19 cellular contexts compared by ENCODE assay signal in the genomic region with DNA sequence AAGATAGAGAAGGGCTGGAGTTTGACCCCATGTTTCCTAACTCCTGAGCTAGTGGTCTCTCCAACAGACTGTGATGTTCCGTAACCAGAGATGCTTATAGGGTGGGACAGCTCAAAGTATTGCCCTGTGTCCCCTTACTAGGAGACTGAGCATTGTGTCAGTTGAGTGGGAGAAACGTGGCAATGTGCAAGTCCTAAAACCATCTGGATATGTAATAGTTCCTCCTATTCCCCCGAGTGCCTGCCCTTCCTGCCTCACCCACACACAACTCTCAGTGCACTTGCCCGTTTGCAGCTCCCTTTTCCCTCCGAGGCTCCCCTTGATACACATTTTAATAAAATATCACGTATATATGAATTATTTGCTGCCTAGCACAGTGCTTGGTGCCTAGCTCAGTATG. TPM values are rescaled to one million over a fixed set of nuclear protein-coding genes. Genes with fewer than 3 reads are reported as not detected.
DNase-seq lines count a peak whose midpoint lies in the region; ATAC-seq and TF ChIP-seq lines count a peak whose summit lies in the region.
"Had no signal": no experiment of that assay in that cellular context is flagged by ENCODE, and none has a peak within 500 bp of the region (broad histone marks: within the 10 kb centered on the region; RNA-seq: fewer than 3 reads in every experiment).

No MANE protein-coding gene starts in this region.

- H3K27ac Mint-ChIP-seq in activated T-helper 2 cell treated with anti-CD3 and anti-CD28 coated beads, Interferon-gamma antibody, Interleukin-2, Interleukin-4, amounts not matched to agents 10 μg/mL and 5 μg/mL and 100 μg/mL, durations not matched to agents 14 hours and 24 hours and 36 hours, result peak overlapping the region; percentile 96
- H3K27ac Mint-ChIP-seq in natural killer cell, result peak overlapping the region; percentile 100
- H3K27ac Mint-ChIP-seq: WTC11 had no signal

- intact Hi-C loops in activated T-helper 2 cell treated with anti-CD3 and anti-CD28 coated beads, Interferon-gamma antibody, Interleukin-2, Interleukin-4, amounts not matched to agents 10 μg/mL and 5 μg/mL and 100 μg/mL, durations not matched to agents 14 hours and 24 hours and 36 hours (cut with micrococcal nuclease), result no loop called here
- intact Hi-C loops in natural killer cell (cut with micrococcal nuclease), result no loop called here

- no peak for TF ChIP-seq CTCF in natural killer cell (IDR thresholded peaks at IDR 0.05)

- peaks cover 25% of the 10 kb centered on the region for H3K36me3 Mint-ChIP-seq in activated T-cell treated with anti-CD3 and anti-CD28 coated beads, Interleukin-2, amount 50 U/mL, for 4 hours (ENCODE audit: insufficient read depth)
- H3K36me3 Mint-ChIP-seq in activated T-helper 2 cell treated with anti-CD3 and anti-CD28 coated beads, Interferon-gamma antibody, Interleukin-2, Interleukin-4, amounts not matched to agents 10 μg/mL and 5 μg/mL and 100 μg/mL, durations not matched to agents 14 hours and 24 hours and 36 hours (ENCODE audit: low read depth), result peaks cover 44% of the 10 kb centered on the region
- H3K36me3 Mint-ChIP-seq in natural killer cell, result peaks cover 23% of the 10 kb centered on the region

- peak overlapping the region; percentile 99 for H3K4me3 Mint-ChIP-seq in activated T-cell treated with anti-CD3 and anti-CD28 coated beads, Interleukin-2, amount 50 U/mL, for 4 hours
- peak overlapping the region; percentile 74 for H3K4me3 Mint-ChIP-seq in activated T-helper 2 cell treated with anti-CD3 and anti-CD28 coated beads, Interferon-gamma antibody, Interleukin-2, Interleukin-4, amounts not matched to agents 10 μg/mL and 5 μg/mL and 100 μg/mL, durations not matched to agents 14 hours and 24 hours and 36 hours (ENCODE audit: low read depth)
- peak overlapping the region; percentile 53 for H3K4me3 Mint-ChIP-seq in natural killer cell
- H3K4me3 Mint-ChIP-seq: WTC11 had no signal

- no peak for DNase-seq in activated T-cell treated with anti-CD3 and anti-CD28 coated beads, Interleukin-2, amount 50 U/mL, for 4 hours
- DNase-seq in activated T-cell treated with anti-CD3 and anti-CD28 coated beads for 4 hours (no peak), Kasumi-1 (lab: John Stamatoyannopoulos, UW) (peak; percentile 62 to 65), natural killer cell (no peak), midbrain (lab: John Stamatoyannopoulos, UW) (no peak), Ammon's horn (ENCODE audit: low spot score) (no peak)
- no peak for DNase-seq in activated T-helper 2 cell treated with anti-CD3 and anti-CD28 coated beads, Interferon-gamma antibody, Interleukin-2, Interleukin-4, amounts not matched to agents 10 μg/mL and 5 μg/mL and 100 μg/mL, durations not matched to agents 14 hours and 24 hours and 36 hours (ENCODE audit: low spot score)
- DNase-seq: Caco-2; effector CD8-positive, alpha-beta T cell; GOT3; head of caudate nucleus; lower lobe of right lung; MG63; naive B cell; NCI-H187 treated with DMSO at 0.1 percent for 48 hours; NCI-H226; RPMI8226 had no signal

- no peaks in the 10 kb centered on the region for H3K9me3 Mint-ChIP-seq in activated T-cell treated with anti-CD3 and anti-CD28 coated beads, Interleukin-2, amount 50 U/mL, for 4 hours
- H3K9me3 Mint-ChIP-seq in activated T-helper 2 cell treated with anti-CD3 and anti-CD28 coated beads, Interferon-gamma antibody, Interleukin-2, Interleukin-4, amounts not matched to agents 10 μg/mL and 5 μg/mL and 100 μg/mL, durations not matched to agents 14 hours and 24 hours and 36 hours, result no peaks in the 10 kb centered on the region
- no peaks in the 10 kb centered on the region for H3K9me3 Mint-ChIP-seq in natural killer cell
- H3K9me3 Mint-ChIP-seq: WTC11 had no signal

- ATAC-seq in activated T-cell treated with anti-CD3 and anti-CD28 coated beads, Interleukin-2, amount 50 U/mL, for 4 hours, result no peak
- ATAC-seq in natural killer cell (no peak), GM18498 (IDR thresholded peaks at IDR 0.05; ENCODE audit: unreplicated experiment) (no peak)
- ATAC-seq: lower lobe of right lung, WTC11 had no signal

- no peaks in the 10 kb centered on the region for H3K27me3 Mint-ChIP-seq in activated T-cell treated with anti-CD3 and anti-CD28 coated beads, Interleukin-2, amount 50 U/mL, for 4 hours (ENCODE audit: low read depth)
- no peaks in the 10 kb centered on the region for H3K27me3 Mint-ChIP-seq in activated T-helper 2 cell treated with anti-CD3 and anti-CD28 coated beads, Interferon-gamma antibody, Interleukin-2, Interleukin-4, amounts not matched to agents 10 μg/mL and 5 μg/mL and 100 μg/mL, durations not matched to agents 14 hours and 24 hours and 36 hours (ENCODE audit: low read depth)
- no peaks in the 10 kb centered on the region for H3K27me3 Mint-ChIP-seq in natural killer cell (ENCODE audit: low read depth in 2 of 2)
- H3K27me3 Mint-ChIP-seq: naive B cell had no signal

- peaks cover 52% of the 10 kb centered on the region for H3K4me1 Mint-ChIP-seq in activated T-cell treated with anti-CD3 and anti-CD28 coated beads, Interleukin-2, amount 50 U/mL, for 4 hours (ENCODE audit: low read depth)
- H3K4me1 Mint-ChIP-seq in activated T-helper 2 cell treated with anti-CD3 and anti-CD28 coated beads, Interferon-gamma antibody, Interleukin-2, Interleukin-4, amounts not matched to agents 10 μg/mL and 5 μg/mL and 100 μg/mL, durations not matched to agents 14 hours and 24 hours and 36 hours (ENCODE audit: low read depth), result peaks cover 48% of the 10 kb centered on the region
- peaks cover 54 to 58% of the 10 kb centered on the region in 2 donors for H3K4me1 Mint-ChIP-seq in natural killer cell

RNA-seq across cellular contexts. Expression of gene PIGV, which starts 3.4 kb away (rescaled TPM):
- 10 to 100 TPM in 2 of 3 donors, 1 to 10 TPM in 1; 8.4 to 11.2 (median 10.4) TPM for total RNA-seq in activated T-cell treated with anti-CD3 and anti-CD28 coated beads, Interleukin-2, amount 50 U/mL, for 4 hours
- total RNA-seq in activated T-helper 2 cell treated with anti-CD3 and anti-CD28 coated beads, Interferon-gamma antibody, Interleukin-2, Interleukin-4, amounts not matched to agents 10 μg/mL and 5 μg/mL and 100 μg/mL, durations not matched to agents 14 hours and 24 hours and 36 hours, result 19.4 and 20.1 TPM in 2 replicates
- 10 to 100 TPM; 23.1 to 35.2 (median 30.3) TPM for total RNA-seq in natural killer cell

RNA-seq across cellular contexts. Expression of gene ZDHHC18, which starts 35.4 kb away (rescaled TPM):
- 10 to 100 TPM; 66.1 to 76.8 (median 71.8) TPM for total RNA-seq in activated T-cell treated with anti-CD3 and anti-CD28 coated beads, Interleukin-2, amount 50 U/mL, for 4 hours
- total RNA-seq in activated T-helper 2 cell treated with anti-CD3 and anti-CD28 coated beads, Interferon-gamma antibody, Interleukin-2, Interleukin-4, amounts not matched to agents 10 μg/mL and 5 μg/mL and 100 μg/mL, durations not matched to agents 14 hours and 24 hours and 36 hours, result 62.7 and 64.3 TPM in 2 replicates
- 10 to 100 TPM; 70.0 to 74.6 (median 72.3) TPM for total RNA-seq in natural killer cell

Comparison
In these comparisons a context has a peak if more than half of its experiments do, and no peak if none do; other contexts are left out.
1. DNase-seq: peak in Kasumi-1 (2 of 2); none in activated T-cell treated with anti-CD3 and anti-CD28 coated beads, Interleukin-2, amount 50 U/mL, for 4 hours (single experiment), activated T-cell treated with anti-CD3 and anti-CD28 coated beads for 4 hours (single experiment), activated T-helper 2 cell treated with anti-CD3 and anti-CD28 coated beads, Interferon-gamma antibody, Interleukin-2, Interleukin-4, amounts not matched to agents 10 μg/mL and 5 μg/mL and 100 μg/mL, durations not matched to agents 14 hours and 24 hours and 36 hours (single experiment), natural killer cell (single experiment), midbrain (single experiment) and Ammon's horn (single experiment).
2. Peak in every context shown above with its lines, with median percentiles within 50 percentile points of each other: H3K4me3 Mint-ChIP-seq.